In genomic region chr18:9177466-9177865, GRCh38 we compare ENCODE assay signal across 21 cellular contexts. TPM values are rescaled to one million over a fixed set of nuclear protein-coding genes. Genes with fewer than 3 reads are reported as not detected.
DNase-seq lines count a peak whose midpoint lies in the region; TF ChIP-seq lines count a peak whose summit lies in the region.
"Had no signal": no experiment of that assay in that cellular context is flagged by ENCODE, and none has a peak within 500 bp of the region (broad histone marks: within the 10 kb centered on the region; RNA-seq: fewer than 3 reads in every experiment).

No MANE protein-coding gene starts in this region.

- H3K27me3 ChIP-seq in left ventricle myocardium inferior (ENCODE audit: low read depth) (no peaks in the 10 kb centered on the region), right atrium auricular region (no peaks in the 10 kb centered on the region), spleen (replicated peaks in 1 of 7) (no peaks in the 10 kb centered on the region)

- no peak for TF ChIP-seq POLR2A in spleen (IDR thresholded peaks at IDR 0.05)

- H3K27ac Mint-ChIP-seq in activated T-cell treated with anti-CD3 and anti-CD28 coated beads, Interleukin-2, amount 50 U/mL, for 24 hours, result peak overlapping the region; percentile 54
- no peak overlapping the region for H3K27ac Mint-ChIP-seq in glutamatergic neuron (ENCODE audit: unreplicated experiment)
- H3K27ac Mint-ChIP-seq: B cell, GM23338 had no signal

- H3K4me3 ChIP-seq in left ventricle myocardium inferior, result no peak overlapping the region
- H3K4me3 ChIP-seq in right atrium auricular region, result no peak overlapping the region
- H3K4me3 ChIP-seq in epithelial cell of esophagus (ENCODE audit: low read length), result no peak overlapping the region
- H3K4me3 ChIP-seq in spleen, result no peak overlapping the region
- H3K4me3 ChIP-seq: GM12878, GM23338 had no signal

- no peaks in the 10 kb centered on the region for H3K27me3 Mint-ChIP-seq in activated T-cell treated with anti-CD3 and anti-CD28 coated beads, Interleukin-2, amount 50 U/mL, for 24 hours
- H3K27me3 Mint-ChIP-seq in glutamatergic neuron (ENCODE audit: unreplicated experiment), result no peaks in the 10 kb centered on the region
- H3K27me3 Mint-ChIP-seq: B cell had no signal

- H3K36me3 Mint-ChIP-seq in activated T-cell treated with anti-CD3 and anti-CD28 coated beads, Interleukin-2, amount 50 U/mL, for 24 hours (ENCODE audit: low read depth), result peaks cover 51% of the 10 kb centered on the region
- H3K36me3 Mint-ChIP-seq in glutamatergic neuron (ENCODE audit: unreplicated experiment), result no peaks in the 10 kb centered on the region

- H3K27ac ChIP-seq in left ventricle myocardium inferior (replicated peaks) (peak overlapping the region; percentile 34), right atrium auricular region (peak overlapping the region in 1 of 2 donors; percentile 26), spleen (no peak overlapping the region)
- H3K27ac ChIP-seq: HL-60 had no signal

- peaks cover 4% of the 10 kb centered on the region for H3K36me3 ChIP-seq in left ventricle myocardium inferior
- H3K36me3 ChIP-seq in right atrium auricular region, result no peaks in the 10 kb centered on the region
- peaks cover 0 to 17% (median 0%) of the 10 kb centered on the region in 6 donors for H3K36me3 ChIP-seq in spleen

- peaks cover 4% of the 10 kb centered on the region for H3K9me3 Mint-ChIP-seq in activated T-cell treated with anti-CD3 and anti-CD28 coated beads, Interleukin-2, amount 50 U/mL, for 24 hours
- no peaks in the 10 kb centered on the region for H3K9me3 Mint-ChIP-seq in glutamatergic neuron (ENCODE audit: unreplicated experiment)
- H3K9me3 Mint-ChIP-seq: GM23338 had no signal

- 79 to 91% (median 85%) methylated on average over 4 of the region's 4 CpGs for WGBS in spleen, 5 donors

- H3K4me1 Mint-ChIP-seq in activated T-cell treated with anti-CD3 and anti-CD28 coated beads, Interleukin-2, amount 50 U/mL, for 24 hours (ENCODE audit: low read depth), result peaks cover 71% of the 10 kb centered on the region
- no peaks in the 10 kb centered on the region for H3K4me1 Mint-ChIP-seq in glutamatergic neuron (ENCODE audit: low read depth, unreplicated experiment)

- no peak for DNase-seq in activated T-cell treated with anti-CD3 and anti-CD28 coated beads, Interleukin-2, amount 50 U/mL, for 24 hours
- DNase-seq in activated T-cell treated with anti-CD3 and anti-CD28 coated beads, Interleukin-2, amount 50 U/mL, for 48 hours, result no peak
- DNase-seq in left ventricle myocardium inferior, result no peak
- DNase-seq in right atrium auricular region (ENCODE audit: low spot score), result no peak
- DNase-seq in epithelial cell of esophagus (ENCODE audit: low read depth), result peak; percentile 26
- no peak for DNase-seq in glutamatergic neuron
- no peak for DNase-seq in spleen
- DNase-seq: DMS53, EL, IMR-90, NCI-H1436, NCI-H1930, NCI-H226, NCI-H524, NCI-H82, PC-3, RPMI8226 had no signal

- H3K4me3 Mint-ChIP-seq in activated T-cell treated with anti-CD3 and anti-CD28 coated beads, Interleukin-2, amount 50 U/mL, for 24 hours, result no peak overlapping the region
- no peak overlapping the region for H3K4me3 Mint-ChIP-seq in glutamatergic neuron (ENCODE audit: unreplicated experiment)
- H3K4me3 Mint-ChIP-seq: B cell, GM23338 had no signal

- TF ChIP-seq CTCF in left ventricle myocardium inferior (IDR thresholded peaks at IDR 0.05; ENCODE audit: borderline replicate concordance), result no peak
- no peak for TF ChIP-seq CTCF in right atrium auricular region (IDR thresholded peaks at IDR 0.05)
- no peak for TF ChIP-seq CTCF in epithelial cell of esophagus (IDR thresholded peaks at IDR 0.05; ENCODE audit: insufficient read depth, low read depth, low read length, missing control alignments)
- TF ChIP-seq CTCF in glutamatergic neuron (IDR thresholded peaks at IDR 0.05; ENCODE audit: partially characterized antibody, unreplicated experiment), result no peak
- TF ChIP-seq CTCF in spleen (IDR thresholded peaks at IDR 0.05 in 8 of 11, conservative IDR thresholded peaks at IDR 0.05 in 3 of 11), result no peak

- no peaks in the 10 kb centered on the region for H3K9me3 ChIP-seq in left ventricle myocardium inferior (replicated peaks)
- no peaks in the 10 kb centered on the region for H3K9me3 ChIP-seq in right atrium auricular region
- H3K9me3 ChIP-seq in spleen, result no peaks in the 10 kb centered on the region

- intact Hi-C loops in left ventricle myocardium inferior (cut with micrococcal nuclease), result no loop called here
- intact Hi-C loops in spleen (cut with DNase I; ENCODE audit: low total_unique reads), result no loop called here

- H3K4me1 ChIP-seq in left ventricle myocardium inferior (peaks cover 63% of the 10 kb centered on the region), right atrium auricular region (peaks cover 0 to 50% of the 10 kb centered on the region in 2 donors), spleen (peaks cover 11 to 98% (median 56%) of the 10 kb centered on the region in 6 donors)

RNA-seq across cellular contexts. Expression of gene ANKRD12, which starts 40.9 kb away (rescaled TPM):
- total RNA-seq in left ventricle myocardium inferior (49.3 TPM), right atrium auricular region (10 to 100 TPM; 22.3 to 32.3 TPM), glutamatergic neuron (ENCODE audit: unreplicated experiment) (41.6 TPM), spleen (100 to 1,000 TPM in 4 of 7 donors, 10 to 100 TPM in 3; 73.2 to 122 (median 100) TPM)
- polyA plus RNA-seq in spleen, result 10 to 100 TPM in 2 of 3 donors, 1 to 10 TPM in 1; 7.6 to 35.4 (median 15.9) TPM
